Comparison of ENCODE assay signal across 8 cellular contexts in the genomic region with DNA sequence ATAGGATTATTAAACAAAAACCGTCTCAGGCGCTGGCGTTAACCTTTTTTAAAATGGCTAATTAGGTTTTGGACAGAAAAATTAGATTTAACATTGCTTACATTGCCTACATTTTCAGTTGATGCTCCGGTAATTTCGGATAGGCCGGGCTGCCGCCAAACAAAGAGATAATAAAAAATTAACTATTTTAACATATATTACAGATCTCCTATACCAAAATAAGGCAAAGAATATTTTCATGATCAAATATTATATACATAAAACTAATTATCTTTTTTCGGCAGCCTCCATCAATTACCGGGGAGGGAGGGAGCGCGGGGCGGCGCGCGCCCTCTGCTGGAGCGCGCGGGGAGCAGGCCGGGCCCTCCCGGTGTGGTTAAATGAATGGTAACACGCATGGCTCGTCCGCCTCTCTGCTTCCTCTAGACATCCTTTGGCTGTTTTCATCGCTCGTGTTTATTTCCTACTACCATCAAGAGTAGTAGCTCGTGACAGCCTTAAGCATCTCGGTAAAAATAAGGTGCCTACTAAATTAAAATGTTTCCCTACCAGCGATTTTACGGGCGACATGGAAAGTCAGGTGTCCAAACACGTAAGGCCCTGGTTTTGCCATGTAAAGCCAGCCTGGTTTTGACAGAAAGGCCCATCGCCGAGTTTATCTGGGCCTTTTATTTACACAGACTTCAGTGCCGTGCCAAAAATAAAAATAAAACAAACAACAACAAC. TPM values are rescaled to one million over a fixed set of nuclear protein-coding genes. Genes with fewer than 3 reads are reported as not detected.
DNase-seq lines count a peak whose midpoint lies in the region; ATAC-seq, FAIRE-seq and TF ChIP-seq lines count a peak whose summit lies in the region.

No MANE protein-coding gene starts in this region.

- H3K4me3 Mint-ChIP-seq in T-helper 2 cell treated with Interferon-gamma antibody and Interleukin-4, amounts not matched to agents 5 μg/mL and 100 μg/mL, for 36 hours = peak overlapping the region; percentile 29

- H3K9me3 Mint-ChIP-seq in T-helper 2 cell treated with Interferon-gamma antibody and Interleukin-4, amounts not matched to agents 5 μg/mL and 100 μg/mL, for 36 hours = no peaks in the 10 kb centered on the region

- no peak overlapping the region for H3K27ac Mint-ChIP-seq in T-helper 2 cell treated with Interferon-gamma antibody and Interleukin-4, amounts not matched to agents 5 μg/mL and 100 μg/mL, for 36 hours

- H3K4me3 ChIP-seq in Jurkat, Clone E6-1 (ENCODE audit: low read length) = no peak overlapping the region
- no peak overlapping the region for H3K4me3 ChIP-seq in K562

- peaks cover 0 to 9% of the 10 kb centered on the region in 2 experiments; a peak in 1 of 5 replicates for H3K4me1 ChIP-seq in K562 (replicated peaks in 1 of 2; ENCODE audit: control insufficient read depth in 2 of 2, insufficient read depth in 2 of 2, low read length in 2 of 2)

- H3K4me1 Mint-ChIP-seq in T-helper 2 cell treated with Interferon-gamma antibody and Interleukin-4, amounts not matched to agents 5 μg/mL and 100 μg/mL, for 36 hours (ENCODE audit: low read depth) = no peaks in the 10 kb centered on the region

- POLR2A ChIA-PET in K562 (lab: Yijun Ruan, JAX) = no interaction called here

- H3K36me3 ChIP-seq in K562 (ENCODE audit: control insufficient read depth, insufficient read depth, low read length) = no peaks in the 10 kb centered on the region

- H3K27ac ChIP-seq in K562 (ENCODE audit: extremely low read depth, low read depth, low read length) = no peak overlapping the region

- peak; percentile 6 for FAIRE-seq in K562 (lab: Jason Lieb, UNC)

- H2AFZ ChIP-seq in K562 (ENCODE audit: low read depth, low read length) = no peak overlapping the region; the same call in 1 of the 2 replicates

- ATAC-seq in GM19397 (IDR thresholded peaks at IDR 0.05; ENCODE audit: unreplicated experiment) (peak; percentile 78), K562 (peak; percentile 97)

- H3K4me2 ChIP-seq in K562 (ENCODE audit: insufficient read depth, low read length) = no peak overlapping the region

- peaks cover 24 to 38% of the 10 kb centered on the region in 2 experiments for H3K27me3 ChIP-seq in K562 (ENCODE audit: control insufficient read depth in 2 of 2, insufficient read depth in 2 of 2, low read length in 2 of 2)

- BruUV-seq in K562 (replicated peaks; lab: Mats Ljungman, UMichigan) = no TSS peak

- 20% methylated on average over 33 of the region's 34 CpGs for WGBS in K562 (ENCODE audit: insufficient coverage, low coverage, missing lambda C conversion rate)

- intact Hi-C loops in K562 (cut with micrococcal nuclease) = loop anchor here (1.0 kb wide), 1 partner anchor 601 kb away; no protein-coding TSS in a partner anchor

- in situ Hi-C loops in K562 (cut with MboI) = loop anchor here (10.0 kb wide), 1 partner anchor 598 kb away; no protein-coding TSS in a partner anchor

- no peaks in the 10 kb centered on the region for H3K79me2 ChIP-seq in K562 (ENCODE audit: control insufficient read depth, insufficient read depth, low read length)

- no peaks in the 10 kb centered on the region for H3K9me1 ChIP-seq in K562 (ENCODE audit: control insufficient read depth, insufficient read depth, low read length)

- TF ChIP-seq CTCF in K562 (IDR thresholded peaks at IDR 0.05 in 2 of 3, conservative IDR thresholded peaks at IDR 0.05 in 1 of 3; ENCODE audit: insufficient read depth in 2 of 3, low read depth in 1 of 3, low read length in 3 of 3) = peak; percentile 78 to 88 (median 82)

- peaks cover 2% of the 10 kb centered on the region for H3K36me3 Mint-ChIP-seq in T-helper 2 cell treated with Interferon-gamma antibody and Interleukin-4, amounts not matched to agents 5 μg/mL and 100 μg/mL, for 36 hours (ENCODE audit: low read depth)

- no peaks in the 10 kb centered on the region for H3K9me3 ChIP-seq in K562 (replicated peaks; ENCODE audit: control insufficient read depth, insufficient read depth, low read depth, low read length)

- peak; percentile 52 to 65 for TF ChIP-seq RAD21 in K562 (CRISPR knock-in tag; conservative IDR thresholded peaks at IDR 0.05 in 1 of 2, IDR thresholded peaks at IDR 0.05 in 1 of 2)

- no peak overlapping the region for H3K9ac ChIP-seq in K562 (ENCODE audit: insufficient read depth in 1 of 2, low read depth in 2 of 2, low read length in 2 of 2)

- H4K20me1 ChIP-seq in K562 (replicated peaks; ENCODE audit: control insufficient read depth, insufficient read depth, low read length) = no peaks in the 10 kb centered on the region

- no peak for TF ChIP-seq POLR2A in K562 (conservative IDR thresholded peaks at IDR 0.05)

- no peak for TF ChIP-seq EP300 in K562 (IDR thresholded peaks at IDR 0.05; ENCODE audit: low read length)

- H3K27me3 Mint-ChIP-seq in T-helper 2 cell treated with Interferon-gamma antibody and Interleukin-4, amounts not matched to agents 5 μg/mL and 100 μg/mL, for 36 hours (ENCODE audit: low read depth) = peaks cover 78% of the 10 kb centered on the region

- DNase-seq in CD1c-positive myeloid dendritic cell (ENCODE audit: extremely low spot score) (peak; percentile 51), K562 (ENCODE audit: extremely low read depth in 1 of 4, low spot score in 3 of 4) (peak; percentile 54 to 84 (median 78)), iPS-NIHi7 (ENCODE audit: extremely low spot score) (peak; percentile 82), RKO (ENCODE audit: low spot score) (no peak)
- peak; percentile 21 for DNase-seq in Jurkat, Clone E6-1 (ENCODE audit: low read depth, low spot score)
- no peak for DNase-seq in T-helper 2 cell treated with Interferon-gamma antibody and Interleukin-4, amounts not matched to agents 5 μg/mL and 100 μg/mL, for 36 hours (ENCODE audit: low spot score)
- peak; percentile 60 to 64 for DNase-seq in stimulated activated CD4-positive, alpha-beta T cell treated with anti-CD3 and anti-CD28 coated beads, Interleukin-2, amount 100 ng/mL, for 48 hours

- CTCF ChIA-PET in K562 (lab: Yijun Ruan, JAX; ENCODE audit: low intra/inter-chr PET ratio) = interaction anchor here (0.9 to 1.2 kb wide), 3 partner anchors 29 to 193 kb away, joined by 3 to 4 read pairs (median 4); no protein-coding TSS in a partner anchor

TF ChIP-seq in K562, 482 proteins besides CTCF, POLR2A, EP300 and RAD21 (continues in another document):
- no peak for TF ChIP-seq MAFG (tag; conservative IDR thresholded peaks at IDR 0.05)
- no peak for TF ChIP-seq MTF1 (CRISPR knock-in tag; IDR thresholded peaks at IDR 0.05; ENCODE audit: borderline replicate concordance)
- TF ChIP-seq, protein P1, sequence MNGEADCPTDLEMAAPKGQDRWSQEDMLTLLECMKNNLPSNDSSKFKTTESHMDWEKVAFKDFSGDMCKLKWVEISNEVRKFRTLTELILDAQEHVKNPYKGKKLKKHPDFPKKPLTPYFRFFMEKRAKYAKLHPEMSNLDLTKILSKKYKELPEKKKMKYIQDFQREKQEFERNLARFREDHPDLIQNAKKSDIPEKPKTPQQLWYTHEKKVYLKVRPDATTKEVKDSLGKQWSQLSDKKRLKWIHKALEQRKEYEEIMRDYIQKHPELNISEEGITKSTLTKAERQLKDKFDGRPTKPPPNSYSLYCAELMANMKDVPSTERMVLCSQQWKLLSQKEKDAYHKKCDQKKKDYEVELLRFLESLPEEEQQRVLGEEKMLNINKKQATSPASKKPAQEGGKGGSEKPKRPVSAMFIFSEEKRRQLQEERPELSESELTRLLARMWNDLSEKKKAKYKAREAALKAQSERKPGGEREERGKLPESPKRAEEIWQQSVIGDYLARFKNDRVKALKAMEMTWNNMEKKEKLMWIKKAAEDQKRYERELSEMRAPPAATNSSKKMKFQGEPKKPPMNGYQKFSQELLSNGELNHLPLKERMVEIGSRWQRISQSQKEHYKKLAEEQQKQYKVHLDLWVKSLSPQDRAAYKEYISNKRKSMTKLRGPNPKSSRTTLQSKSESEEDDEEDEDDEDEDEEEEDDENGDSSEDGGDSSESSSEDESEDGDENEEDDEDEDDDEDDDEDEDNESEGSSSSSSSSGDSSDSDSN (IDR thresholded peaks at IDR 0.05; ENCODE audit: borderline replicate concordance in 1 of 2, low read depth in 2 of 2, low read length in 2 of 2) = no peak
- TF ChIP-seq, protein P2, sequence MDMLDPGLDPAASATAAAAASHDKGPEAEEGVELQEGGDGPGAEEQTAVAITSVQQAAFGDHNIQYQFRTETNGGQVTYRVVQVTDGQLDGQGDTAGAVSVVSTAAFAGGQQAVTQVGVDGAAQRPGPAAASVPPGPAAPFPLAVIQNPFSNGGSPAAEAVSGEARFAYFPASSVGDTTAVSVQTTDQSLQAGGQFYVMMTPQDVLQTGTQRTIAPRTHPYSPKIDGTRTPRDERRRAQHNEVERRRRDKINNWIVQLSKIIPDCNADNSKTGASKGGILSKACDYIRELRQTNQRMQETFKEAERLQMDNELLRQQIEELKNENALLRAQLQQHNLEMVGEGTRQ (CRISPR knock-in tag; IDR thresholded peaks at IDR 0.05) = no peak

RNA-seq across cellular contexts. Expression of a gene that starts 52.4 kb away (rescaled TPM):
- 39.4 TPM for polyA plus RNA-seq in Jurkat, Clone E6-1 (2012; ENCODE audit: insufficient read depth, insufficient read length)
- total RNA-seq in K562 (2011; cell fraction: chromatin; rRNA removed; ENCODE audit: low replicate concordance) = 109 and 116 TPM in 2 replicates
- total RNA-seq in K562 (2011; cell fraction: nucleolus; rRNA removed) = 96.6 and 110 TPM in 2 replicates
- total RNA-seq in K562 (2011; cell fraction: nucleoplasm; rRNA removed) = 114 and 117 TPM in 2 replicates
- total RNA-seq in K562 (2014; rRNA removed) (45.0 and 46.3 TPM in 2 replicates), K562 (2014; rRNA removed; fragmentation: Illumina TruSeq; extraction: Trizol) (68.5 and 69.4 TPM in 2 replicates), K562 (2015; rRNA removed; fragmentation: Illumina TruSeq; extraction: Trizol) (61.4 and 67.9 TPM in 2 replicates), K562 (2021) (83.5 and 85.9 TPM in 2 replicates)
- polyA plus RNA-seq in K562 (2011; rRNA removed) (75.3 and 81.6 TPM in 2 replicates), K562 (2014; fragmentation: Illumina TruSeq; extraction: Trizol) (65.8 and 73.2 TPM in 2 replicates), K562 (2014; fragmentation: Nextera tagmentation; extraction: Ambion mirVana) (10 to 100 TPM; 16.8 to 35.7 TPM), K562 (2014; rRNA removed) (34.0 and 53.7 TPM in 2 replicates)
- 69.4 and 88.9 TPM in 2 replicates for polyA plus RNA-seq in K562 (2011; cell fraction: cytosol; rRNA removed)
- 22.5 and 25.7 TPM in 2 replicates for polyA plus RNA-seq in K562 (2011; cell fraction: nucleus; rRNA removed)
- polyA plus RNA-seq in K562 (2012) = 33.8 and 37.7 TPM in 2 replicates
- 163 and 164 TPM in 2 replicates for polyA minus RNA-seq in K562 (2011; rRNA and poly(A)+ RNA removed)
- 71.4 and 118 TPM in 2 replicates for polyA minus RNA-seq in K562 (2011; cell fraction: cytosol; rRNA and poly(A)+ RNA removed)
- 15.2 and 27.7 TPM in 2 replicates for polyA minus RNA-seq in K562 (2011; cell fraction: nucleus; rRNA and poly(A)+ RNA removed)

Comparison
In these comparisons a context has a peak if more than half of its experiments do, and no peak if none do; other contexts are left out.
1. DNase-seq: peak in CD1c-positive myeloid dendritic cell (single experiment), Jurkat, Clone E6-1 (single experiment), K562 (4 of 4), iPS-NIHi7 (single experiment) and stimulated activated CD4-positive, alpha-beta T cell treated with anti-CD3 and anti-CD28 coated beads, Interleukin-2, amount 100 ng/mL, for 48 hours (2 of 2); none in T-helper 2 cell treated with Interferon-gamma antibody and Interleukin-4, amounts not matched to agents 5 μg/mL and 100 μg/mL, for 36 hours (single experiment) and RKO (single experiment).